In the genomic region with DNA sequence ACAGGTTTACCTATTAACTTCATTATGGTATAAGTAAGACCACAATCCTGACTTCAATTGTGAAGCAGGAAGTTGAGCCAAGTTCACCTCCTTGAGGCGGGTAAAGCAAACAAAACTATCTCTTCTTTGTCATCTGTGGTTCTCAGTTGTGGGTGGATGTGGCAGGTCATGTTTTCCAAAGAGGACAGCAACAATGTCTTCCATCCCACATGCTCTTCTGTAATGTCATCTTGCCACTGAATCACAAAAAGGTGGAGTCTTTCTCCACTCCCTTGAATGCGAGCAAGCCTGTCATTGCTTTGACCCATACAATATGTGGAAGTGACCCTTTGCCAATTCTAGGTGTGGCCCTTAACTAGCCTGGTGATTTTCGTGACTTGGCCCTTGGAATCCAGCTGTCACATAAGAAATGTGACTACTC, we compare ENCODE assay signal across 18 cellular contexts.
"Had no signal": no experiment of that assay in that cellular context is flagged by ENCODE, and none has a peak within 500 bp of the region (broad histone marks: within the 10 kb centered on the region; RNA-seq: fewer than 3 reads in every experiment).

No MANE protein-coding gene starts in this region.

- H3K36me3 ChIP-seq: brain microvascular endothelial cell, left lung had no signal

- H3K9me3 ChIP-seq: testis had no signal

- H3K4me1 Mint-ChIP-seq: activated naive CD4-positive, alpha-beta T cell treated with anti-CD3 and anti-CD28 coated beads, Interleukin-2, amount 50 U/mL, for 24 hours; nephron progenitor cell; stimulated activated naive CD8-positive, alpha-beta T cell treated with anti-CD3 and anti-CD28 coated beads, Interleukin-15, amount 100 ng/mL, for 72 hours; T-helper 17 cell had no signal

- H3K27ac Mint-ChIP-seq: activated naive CD4-positive, alpha-beta T cell treated with anti-CD3 and anti-CD28 coated beads, Interleukin-2, amount 50 U/mL, for 24 hours; dendritic cell treated with granulocyte-macrophage colony-stimulating factor and Interleukin-4, amounts not matched to agents 40 ng/mL and 50 ng/mL, for 4 days; effector memory CD8-positive, alpha-beta T cell; nephron progenitor cell; stimulated activated naive CD8-positive, alpha-beta T cell treated with anti-CD3 and anti-CD28 coated beads, Interleukin-15, amount 100 ng/mL, for 72 hours; T-helper 17 cell had no signal

- H3K27me3 Mint-ChIP-seq: activated naive CD4-positive, alpha-beta T cell treated with anti-CD3 and anti-CD28 coated beads, Interleukin-2, amount 50 U/mL, for 24 hours; dendritic cell treated with granulocyte-macrophage colony-stimulating factor and Interleukin-4, amounts not matched to agents 40 ng/mL and 50 ng/mL, for 4 days; effector memory CD8-positive, alpha-beta T cell; stimulated activated naive CD8-positive, alpha-beta T cell treated with anti-CD3 and anti-CD28 coated beads, Interleukin-15, amount 100 ng/mL, for 72 hours; T-helper 17 cell had no signal

- H3K27me3 ChIP-seq: brain microvascular endothelial cell, left lung, testis had no signal

- H3K27ac ChIP-seq: brain microvascular endothelial cell, left lung, psoas muscle, testis had no signal

- H3K36me3 Mint-ChIP-seq: activated naive CD4-positive, alpha-beta T cell treated with anti-CD3 and anti-CD28 coated beads, Interleukin-2, amount 50 U/mL, for 24 hours had no signal

- H3K4me3 Mint-ChIP-seq: activated naive CD4-positive, alpha-beta T cell treated with anti-CD3 and anti-CD28 coated beads, Interleukin-2, amount 50 U/mL, for 24 hours; dendritic cell treated with granulocyte-macrophage colony-stimulating factor and Interleukin-4, amounts not matched to agents 40 ng/mL and 50 ng/mL, for 4 days; effector memory CD8-positive, alpha-beta T cell; nephron progenitor cell; stimulated activated naive CD8-positive, alpha-beta T cell treated with anti-CD3 and anti-CD28 coated beads, Interleukin-15, amount 100 ng/mL, for 72 hours; T-helper 17 cell had no signal

- H3K4me1 ChIP-seq: left lung, psoas muscle, testis had no signal

- DNase-seq: activated T-cell treated with anti-CD3 and anti-CD28 coated beads, Interleukin-2, amount 50 U/mL, for 1 hour; amygdala; brain microvascular endothelial cell; cerebellar nuclear complex; effector memory CD8-positive, alpha-beta T cell; head of caudate nucleus; left lung; nephron progenitor cell; psoas muscle; stimulated activated CD4-positive, alpha-beta T cell treated with anti-CD3 and anti-CD28 coated beads, Interleukin-4, amount 100 ng/mL, for 1 hour; stimulated activated naive CD8-positive, alpha-beta T cell treated with anti-CD3 and anti-CD28 coated beads, Interleukin-15, amount 100 ng/mL, for 72 hours; T-helper 17 cell; testis had no signal

- FAIRE-seq: TTC549 had no signal

- H3K4me3 ChIP-seq: left lung, psoas muscle, testis had no signal

- ATAC-seq: activated CD4-positive, CD25-positive, alpha-beta regulatory T cell treated with anti-CD3 and anti-CD28 coated beads, Interleukin-2, amount 50 U/mL, for 24 hours; effector memory CD8-positive, alpha-beta T cell; left lung; sciatic nerve; stimulated activated naive CD8-positive, alpha-beta T cell treated with anti-CD3 and anti-CD28 coated beads, Interleukin-15, amount 100 ng/mL, for 72 hours; T-helper 17 cell had no signal
